19 cellular contexts compared by ENCODE assay signal in the genomic region with DNA sequence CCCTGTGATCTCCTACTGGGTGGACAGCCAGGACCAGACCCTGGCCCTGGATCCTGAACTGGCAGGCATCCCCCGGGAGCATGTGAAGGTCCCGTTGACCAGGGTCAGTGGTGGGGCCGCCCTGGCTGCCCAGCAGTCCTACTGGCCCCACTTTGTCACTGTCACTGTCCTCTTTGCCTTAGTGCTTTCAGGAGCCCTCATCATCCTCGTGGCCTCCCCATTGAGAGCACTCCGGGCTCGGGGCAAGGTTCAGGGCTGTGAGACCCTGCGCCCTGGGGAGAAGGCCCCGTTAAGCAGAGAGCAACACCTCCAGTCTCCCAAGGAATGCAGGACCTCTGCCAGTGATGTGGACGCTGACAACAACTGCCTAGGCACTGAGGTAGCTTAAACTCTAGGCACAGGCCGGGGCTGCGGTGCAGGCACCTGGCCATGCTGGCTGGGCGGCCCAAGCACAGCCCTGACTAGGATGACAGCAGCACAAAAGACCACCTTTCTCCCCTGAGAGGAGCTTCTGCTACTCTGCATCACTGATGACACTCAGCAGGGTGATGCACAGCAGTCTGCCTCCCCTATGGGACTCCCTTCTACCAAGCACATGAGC. TPM values are rescaled to one million over a fixed set of nuclear protein-coding genes. Genes with fewer than 3 reads are reported as not detected.
A peak's percentile ranks its signal among the peaks of the same experiment; 100 is the strongest.
DNase-seq lines count a peak whose midpoint lies in the region; ATAC-seq and TF ChIP-seq lines count a peak whose summit lies in the region.
"Had no signal": no experiment of that assay in that cellular context is flagged by ENCODE, and none has a peak within 500 bp of the region (broad histone marks: within the 10 kb centered on the region; RNA-seq: fewer than 3 reads in every experiment).

No MANE protein-coding gene starts in this region.

- no peak overlapping the region for H2BK5ac ChIP-seq in neuronal stem cell (ENCODE audit: low read length)

- no peaks in the 10 kb centered on the region for H3K36me3 Mint-ChIP-seq in natural killer cell treated with Interleukin-12 subunit alpha and Interleukin-12 subunit beta and Interleukin-15 and Interleukin-18, amount 100 ng/mL, for 72 hours
- H3K36me3 Mint-ChIP-seq in natural killer cell (no peaks in the 10 kb centered on the region), mesothelial cell of epicardium (peaks cover 6% of the 10 kb centered on the region)
- no peaks in the 10 kb centered on the region for H3K36me3 Mint-ChIP-seq in CD4-positive, alpha-beta memory T cell

- H3K4ac ChIP-seq in neuronal stem cell (ENCODE audit: low read length): no peak overlapping the region

- H3K9me3 ChIP-seq in RWPE2 (ENCODE audit: severe bottlenecking): no peaks in the 10 kb centered on the region
- H3K9me3 ChIP-seq in neuronal stem cell (replicated peaks in 1 of 2; ENCODE audit: control insufficient read depth in 2 of 2, insufficient read depth in 1 of 2, low read depth in 1 of 2, low read length in 2 of 2): no peaks in the 10 kb centered on the region
- H3K9me3 ChIP-seq in aorta (ENCODE audit: control insufficient read depth, low read length): no peaks in the 10 kb centered on the region
- H3K9me3 ChIP-seq in CD4-positive, alpha-beta memory T cell (ENCODE audit: control insufficient read depth in 1 of 2, low read length in 2 of 2): no peaks in the 10 kb centered on the region
- H3K9me3 ChIP-seq: A549, SJCRH30 had no signal

- no peak overlapping the region for H3K4me3 ChIP-seq in RWPE2 (ENCODE audit: severe bottlenecking)
- no peak overlapping the region for H3K4me3 ChIP-seq in neuronal stem cell (ENCODE audit: low read length in 2 of 2)
- H3K4me3 ChIP-seq in aorta (ENCODE audit: low read length in 2 of 2): no peak overlapping the region
- no peak overlapping the region for H3K4me3 ChIP-seq in CD4-positive, alpha-beta memory T cell (ENCODE audit: low read length in 2 of 2)
- H3K4me3 ChIP-seq: A549, GM23248, SJCRH30 had no signal

- H3K4me3 Mint-ChIP-seq in natural killer cell treated with Interleukin-12 subunit alpha and Interleukin-12 subunit beta and Interleukin-15 and Interleukin-18, amount 100 ng/mL, for 72 hours: no peak overlapping the region
- H3K4me3 Mint-ChIP-seq in natural killer cell (no peak overlapping the region), mesothelial cell of epicardium (no peak overlapping the region)
- no peak overlapping the region for H3K4me3 Mint-ChIP-seq in CD4-positive, alpha-beta memory T cell
- H3K4me3 Mint-ChIP-seq: CD14-positive monocyte had no signal

- ATAC-seq in natural killer cell treated with Interleukin-12 subunit alpha and Interleukin-12 subunit beta and Interleukin-15 and Interleukin-18, amount 100 ng/mL, for 72 hours: peak; percentile 36 to 46
- ATAC-seq in natural killer cell (no peak), RWPE2 (ENCODE audit: low read depth) (0 out of 3 replicates have a peak, but pooled peaks have one; percentile 29), aorta (ENCODE audit: low FRiP score) (peak; percentile 46)

- H3K36me3 ChIP-seq in RWPE2 (ENCODE audit: low read depth): no peaks in the 10 kb centered on the region
- peaks cover 0 to 2% of the 10 kb centered on the region in 2 donors for H3K36me3 ChIP-seq in neuronal stem cell (replicated peaks in 1 of 2; ENCODE audit: control insufficient read depth in 2 of 2, insufficient read depth in 2 of 2, low read length in 2 of 2)
- H3K36me3 ChIP-seq in aorta (ENCODE audit: control insufficient read depth in 1 of 2, insufficient read depth in 2 of 2, low read length in 1 of 2): no peaks in the 10 kb centered on the region
- H3K36me3 ChIP-seq in CD4-positive, alpha-beta memory T cell (ENCODE audit: insufficient read depth, low read length): no peaks in the 10 kb centered on the region
- H3K36me3 ChIP-seq: SJCRH30 had no signal

- TF ChIP-seq CTCF in natural killer cell (IDR thresholded peaks at IDR 0.05): no peak
- no peak for TF ChIP-seq CTCF in RWPE2 (IDR thresholded peaks at IDR 0.05; ENCODE audit: poor library complexity, severe bottlenecking)
- TF ChIP-seq CTCF in mesothelial cell of epicardium (IDR thresholded peaks at IDR 0.05; ENCODE audit: unreplicated experiment): no peak

- no peaks in the 10 kb centered on the region for H3K27me3 ChIP-seq in RWPE2 (ENCODE audit: insufficient read depth, poor library complexity, severe bottlenecking)
- H3K27me3 ChIP-seq in neuronal stem cell (ENCODE audit: control insufficient read depth in 3 of 3, insufficient read depth in 3 of 3, low read depth in 1 of 3, low read length in 3 of 3): peaks cover 0 to 18% (median 0%) of the 10 kb centered on the region in 3 experiments
- no peaks in the 10 kb centered on the region for H3K27me3 ChIP-seq in aorta (ENCODE audit: control insufficient read depth in 1 of 2, insufficient read depth in 2 of 2, low read length in 1 of 2)
- no peaks in the 10 kb centered on the region for H3K27me3 ChIP-seq in CD4-positive, alpha-beta memory T cell (ENCODE audit: insufficient read depth, low read length)
- H3K27me3 ChIP-seq: SJCRH30 had no signal

- no peak overlapping the region for H3K4me2 ChIP-seq in neuronal stem cell (ENCODE audit: insufficient read depth, low read length, poor library complexity, severe bottlenecking)
- H3K4me2 ChIP-seq: A549 had no signal

- H2BK12ac ChIP-seq in neuronal stem cell (ENCODE audit: low read length): peak overlapping the region; percentile 76

- H2AK5ac ChIP-seq in neuronal stem cell (ENCODE audit: low read depth, low read length): peak overlapping the region; percentile 23

- no CpG with 5 or more reads among the region's 12 CpGs for WGBS in neuronal stem cell (ENCODE audit: extremely low coverage in 2 of 2, insufficient read length in 2 of 2, insufficient replicate concordance in 1 of 2), 2 donors
- WGBS in aorta, 2 donors: 80 to 83% methylated on average over 12 of the region's 12 CpGs

- no peak overlapping the region for H4K8ac ChIP-seq in neuronal stem cell (ENCODE audit: low read depth, low read length)

- CTCF ChIA-PET in CD4-positive, alpha-beta memory T cell (lab: Charles Lee; ENCODE audit: partially characterized antibody): no interaction called here

- H3K14ac ChIP-seq in neuronal stem cell (ENCODE audit: low read length): no peak overlapping the region

- H3K18ac ChIP-seq in neuronal stem cell (ENCODE audit: low read length): no peak overlapping the region

- H3K4me1 Mint-ChIP-seq in natural killer cell treated with Interleukin-12 subunit alpha and Interleukin-12 subunit beta and Interleukin-15 and Interleukin-18, amount 100 ng/mL, for 72 hours (ENCODE audit: low read depth in 2 of 2): peaks cover 0 to 4% of the 10 kb centered on the region in 2 donors
- H3K4me1 Mint-ChIP-seq in natural killer cell (no peaks in the 10 kb centered on the region), mesothelial cell of epicardium (peaks cover 15% of the 10 kb centered on the region)
- H3K4me1 Mint-ChIP-seq in CD4-positive, alpha-beta memory T cell: peaks cover 6 to 12% (median 7%) of the 10 kb centered on the region in 4 donors

- peaks cover 14 to 16% of the 10 kb centered on the region in 2 donors for H3K27me3 Mint-ChIP-seq in natural killer cell treated with Interleukin-12 subunit alpha and Interleukin-12 subunit beta and Interleukin-15 and Interleukin-18, amount 100 ng/mL, for 72 hours
- H3K27me3 Mint-ChIP-seq in natural killer cell (ENCODE audit: low read depth in 2 of 2) (peaks cover 4 to 20% of the 10 kb centered on the region in 2 donors), mesothelial cell of epicardium (ENCODE audit: low read depth) (no peaks in the 10 kb centered on the region)
- H3K27me3 Mint-ChIP-seq in CD4-positive, alpha-beta memory T cell: no peaks in the 10 kb centered on the region

- no peak overlapping the region for H2AFZ ChIP-seq in neuronal stem cell (ENCODE audit: low read length)
- H2AFZ ChIP-seq: GM23248 had no signal

- H3K4me1 ChIP-seq in RWPE2 (ENCODE audit: insufficient read depth, poor library complexity, severe bottlenecking): no peaks in the 10 kb centered on the region
- H3K4me1 ChIP-seq in neuronal stem cell (ENCODE audit: control insufficient read depth in 2 of 2, insufficient read depth in 1 of 2, low read depth in 1 of 2, low read length in 2 of 2): peaks cover 0 to 8% of the 10 kb centered on the region in 2 donors
- H3K4me1 ChIP-seq in aorta (ENCODE audit: control insufficient read depth in 1 of 2, insufficient read depth in 2 of 2, low read length in 2 of 2): no peaks in the 10 kb centered on the region
- peaks cover 13% of the 10 kb centered on the region for H3K4me1 ChIP-seq in CD4-positive, alpha-beta memory T cell (ENCODE audit: insufficient read depth, low read length)
- H3K4me1 ChIP-seq: SJCRH30 had no signal

- POLR2A ChIA-PET in CD4-positive, alpha-beta memory T cell (lab: Charles Lee; ENCODE audit: partially characterized antibody): no interaction called here

- H2BK15ac ChIP-seq in neuronal stem cell (ENCODE audit: low read length): no peak overlapping the region

- H3K27ac Mint-ChIP-seq in natural killer cell treated with Interleukin-12 subunit alpha and Interleukin-12 subunit beta and Interleukin-15 and Interleukin-18, amount 100 ng/mL, for 72 hours: no peak overlapping the region
- no peak overlapping the region for H3K27ac Mint-ChIP-seq in natural killer cell
- H3K27ac Mint-ChIP-seq in mesothelial cell of epicardium: no peak overlapping the region
- no peak overlapping the region for H3K27ac Mint-ChIP-seq in CD4-positive, alpha-beta memory T cell
- H3K27ac Mint-ChIP-seq: CD14-positive monocyte had no signal

- no peak overlapping the region for H3K27ac ChIP-seq in RWPE2 (ENCODE audit: poor library complexity, severe bottlenecking)
- no peak overlapping the region for H3K27ac ChIP-seq in neuronal stem cell (replicated peaks; ENCODE audit: low read length)
- H3K27ac ChIP-seq in aorta (ENCODE audit: low read depth in 1 of 2, low read length in 2 of 2): no peak overlapping the region
- H3K27ac ChIP-seq in CD4-positive, alpha-beta memory T cell (ENCODE audit: low read depth, low read length): no peak overlapping the region
- H3K27ac ChIP-seq: GM23248, SJCRH30 had no signal

- no peak overlapping the region for H3K9ac ChIP-seq in neuronal stem cell (ENCODE audit: low read depth, low read length, poor library complexity)
- H3K9ac ChIP-seq: GM23248 had no signal

- no peaks in the 10 kb centered on the region for H3K79me1 ChIP-seq in neuronal stem cell (ENCODE audit: low read depth, low read length)

- no peaks in the 10 kb centered on the region for H3K9me3 Mint-ChIP-seq in natural killer cell treated with Interleukin-12 subunit alpha and Interleukin-12 subunit beta and Interleukin-15 and Interleukin-18, amount 100 ng/mL, for 72 hours
- H3K9me3 Mint-ChIP-seq in natural killer cell (no peaks in the 10 kb centered on the region), mesothelial cell of epicardium (no peaks in the 10 kb centered on the region)
- H3K9me3 Mint-ChIP-seq in CD4-positive, alpha-beta memory T cell: no peaks in the 10 kb centered on the region

- no peak overlapping the region for H4K91ac ChIP-seq in neuronal stem cell (ENCODE audit: low read depth, low read length, poor library complexity)

- intact Hi-C loops in natural killer cell (cut with micrococcal nuclease): no loop called here
- intact Hi-C loops in aorta (cut with DNase I): no loop called here
- intact Hi-C loops in CD4-positive, alpha-beta memory T cell (cut with micrococcal nuclease): no loop called here

- H2BK120ac ChIP-seq in neuronal stem cell (ENCODE audit: low read depth, low read length): no peak overlapping the region

- H3K23ac ChIP-seq in neuronal stem cell (ENCODE audit: low read depth, low read length, poor library complexity): no peak overlapping the region

- no peak for DNase-seq in natural killer cell treated with Interleukin-12 subunit alpha and Interleukin-12 subunit beta and Interleukin-15 and Interleukin-18, amount 100 ng/mL, for 72 hours (ENCODE audit: low spot score)
- no peak for DNase-seq in natural killer cell
- no peak for DNase-seq in RWPE2 (ENCODE audit: low spot score)
- DNase-seq in neuronal stem cell (ENCODE audit: low spot score): no peak
- no peak for DNase-seq in aorta
- no peak for DNase-seq in mesothelial cell of epicardium (ENCODE audit: low spot score in 2 of 2, unreplicated experiment in 2 of 2)
- no peak for DNase-seq in HUDEP-2 (lab: John Stamatoyannopoulos, UW; ENCODE audit: unreplicated experiment in 76 of 76)
- DNase-seq in CD4-positive, alpha-beta memory T cell: no peak
- DNase-seq: Calu3, DMS79, GM23248, IMR-90, NCI-H1417, NCI-H2029, NCI-H2171 treated with DMSO at 0.1 percent for 48 hours, NCI-H510A, SJCRH30 had no signal

RNA-seq across cellular contexts. Expression of gene SLC25A44, which starts 17.2 kb away (rescaled TPM):
- total RNA-seq in natural killer cell treated with Interleukin-12 subunit alpha and Interleukin-12 subunit beta and Interleukin-15 and Interleukin-18, amount 100 ng/mL, for 72 hours: 10 to 100 TPM; 54.4 to 56.6 TPM
- total RNA-seq in natural killer cell (10 to 100 TPM; 17.1 to 49.2 (median 22.0) TPM), aorta (10 to 100 TPM; 15.7 to 18.6 TPM), mesothelial cell of epicardium (15.4 to 18.7 TPM (median 18.4 TPM) in 3 replicates)
- 10.9 TPM for polyA plus RNA-seq in neuronal stem cell (2013, experiment 1 of 2)
- polyA plus RNA-seq in neuronal stem cell (2013, experiment 2 of 2): 11.6 TPM
- polyA plus RNA-seq in aorta: 10 to 100 TPM in 1 of 2 donors, 1 to 10 TPM in 1; 8.6 to 10.2 TPM
- 10 to 100 TPM; 21.2 to 23.3 TPM for total RNA-seq in CD4-positive, alpha-beta memory T cell
- 10 to 100 TPM in 1 of 2 donors, 1 to 10 TPM in 1; 9.8 to 15.3 TPM for polyA plus RNA-seq in CD4-positive, alpha-beta memory T cell

RNA-seq across cellular contexts. Expression of gene SEMA4A, which starts 23.3 kb away (rescaled TPM):
- total RNA-seq in natural killer cell treated with Interleukin-12 subunit alpha and Interleukin-12 subunit beta and Interleukin-15 and Interleukin-18, amount 100 ng/mL, for 72 hours: 10 to 100 TPM in 1 of 2 donors, 1 to 10 TPM in 1; 3.9 to 16.6 TPM
- total RNA-seq in natural killer cell (10 to 100 TPM in 1 of 3 donors, 1 to 10 TPM in 2; 2.6 to 13.0 (median 7.0) TPM), aorta (10 to 100 TPM in 1 of 2 donors, 1 to 10 TPM in 1; 8.9 to 20.0 TPM), mesothelial cell of epicardium (18.7 to 21.0 TPM (median 19.8 TPM) in 3 replicates)
- polyA plus RNA-seq in neuronal stem cell (2013, experiment 1 of 2): 4.4 TPM
- polyA plus RNA-seq in neuronal stem cell (2013, experiment 2 of 2): 4.5 TPM
- 1 to 10 TPM; 3.0 to 4.7 TPM for polyA plus RNA-seq in aorta
- 1 to 10 TPM; 1.2 TPM for total RNA-seq in CD4-positive, alpha-beta memory T cell
- 1 to 10 TPM in 1 of 2 donors, under 1 TPM in 1; 0.88 to 1.3 TPM for polyA plus RNA-seq in CD4-positive, alpha-beta memory T cell

RNA-seq across cellular contexts. Expression of gene PMF1, which starts 36.1 kb away (rescaled TPM):
- total RNA-seq in natural killer cell treated with Interleukin-12 subunit alpha and Interleukin-12 subunit beta and Interleukin-15 and Interleukin-18, amount 100 ng/mL, for 72 hours: 100 to 1,000 TPM in 1 of 2 donors, 10 to 100 TPM in 1; 90.6 to 105 TPM
- 10 to 100 TPM; 61.5 to 70.3 (median 64.0) TPM for total RNA-seq in natural killer cell
- polyA plus RNA-seq in neuronal stem cell (2013, experiment 1 of 2): 103 TPM
- 100 TPM for polyA plus RNA-seq in neuronal stem cell (2013, experiment 2 of 2)
- total RNA-seq in aorta: 10 to 100 TPM; 31.4 to 38.5 TPM
- polyA plus RNA-seq in aorta: 10 to 100 TPM; 29.6 to 65.0 TPM
- 73.4 to 74.8 TPM (median 74.6 TPM) in 3 replicates for total RNA-seq in mesothelial cell of epicardium
- 10 to 100 TPM; 39.0 to 40.2 TPM for total RNA-seq in CD4-positive, alpha-beta memory T cell
- 100 to 1,000 TPM in 1 of 2 donors, 10 to 100 TPM in 1; 73.3 to 106 TPM for polyA plus RNA-seq in CD4-positive, alpha-beta memory T cell

Comparison
In these comparisons a context has a peak if more than half of its experiments do, and no peak if none do; other contexts are left out.
1. ATAC-seq: peak in natural killer cell treated with Interleukin-12 subunit alpha and Interleukin-12 subunit beta and Interleukin-15 and Interleukin-18, amount 100 ng/mL, for 72 hours (2 of 2), RWPE2 (single experiment) and aorta (single experiment); none in natural killer cell (0 of 3).